In the genomic region with DNA sequence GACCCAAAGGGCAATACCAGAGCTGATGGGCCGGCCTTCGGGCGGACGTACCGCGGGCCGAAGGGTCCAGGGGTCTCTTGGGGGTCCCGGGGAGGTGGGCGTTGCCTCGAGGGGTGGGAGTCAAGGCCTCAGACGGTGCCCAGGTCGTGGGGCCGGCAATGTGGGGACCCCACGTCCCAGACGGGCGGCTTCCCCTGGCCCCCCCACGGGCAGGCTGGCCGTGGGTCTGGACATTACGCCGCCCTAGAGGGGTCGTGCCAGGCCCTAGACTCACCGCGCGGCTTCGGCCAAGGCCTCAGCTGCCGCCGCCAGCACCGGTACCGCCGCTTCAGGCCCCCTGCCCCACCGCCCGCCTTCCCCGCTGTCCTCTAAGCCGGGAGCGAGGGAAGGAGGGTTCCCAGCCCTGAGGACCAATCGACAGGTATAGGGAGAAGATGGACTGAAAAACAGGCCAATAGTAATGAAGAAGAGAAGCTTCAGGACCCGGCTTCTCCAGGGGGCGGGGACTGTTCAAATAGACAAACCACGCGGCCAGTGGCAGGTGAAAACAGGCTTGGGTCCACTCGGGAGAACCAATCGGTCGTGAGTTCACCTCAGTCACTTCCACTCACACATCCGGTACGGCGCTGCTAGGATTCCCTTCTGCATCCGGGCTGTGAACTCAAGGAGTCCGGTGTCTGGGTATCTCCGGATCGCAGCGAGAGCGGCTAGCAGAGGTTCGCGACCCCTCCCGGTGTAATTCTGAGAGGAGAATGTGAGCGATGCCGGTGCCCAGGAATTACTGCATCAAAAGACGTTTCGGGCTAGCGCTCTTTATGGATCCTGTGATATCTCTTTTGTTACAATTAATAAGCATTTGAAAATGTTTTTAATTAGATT, we compare ENCODE assay signal across 1 cellular context.
TF ChIP-seq lines count a peak whose summit lies in the region.

MTOR (minus strand) TSS at position 381 of the 879 bp plus-strand sequence. CDS start 3,142 bp downstream, outside the sequence.

TF ChIP-seq in K562, 482 proteins besides CTCF, POLR2A, EP300 and RAD21 (continued from another document and continues in another):
- TF ChIP-seq, protein P1, sequence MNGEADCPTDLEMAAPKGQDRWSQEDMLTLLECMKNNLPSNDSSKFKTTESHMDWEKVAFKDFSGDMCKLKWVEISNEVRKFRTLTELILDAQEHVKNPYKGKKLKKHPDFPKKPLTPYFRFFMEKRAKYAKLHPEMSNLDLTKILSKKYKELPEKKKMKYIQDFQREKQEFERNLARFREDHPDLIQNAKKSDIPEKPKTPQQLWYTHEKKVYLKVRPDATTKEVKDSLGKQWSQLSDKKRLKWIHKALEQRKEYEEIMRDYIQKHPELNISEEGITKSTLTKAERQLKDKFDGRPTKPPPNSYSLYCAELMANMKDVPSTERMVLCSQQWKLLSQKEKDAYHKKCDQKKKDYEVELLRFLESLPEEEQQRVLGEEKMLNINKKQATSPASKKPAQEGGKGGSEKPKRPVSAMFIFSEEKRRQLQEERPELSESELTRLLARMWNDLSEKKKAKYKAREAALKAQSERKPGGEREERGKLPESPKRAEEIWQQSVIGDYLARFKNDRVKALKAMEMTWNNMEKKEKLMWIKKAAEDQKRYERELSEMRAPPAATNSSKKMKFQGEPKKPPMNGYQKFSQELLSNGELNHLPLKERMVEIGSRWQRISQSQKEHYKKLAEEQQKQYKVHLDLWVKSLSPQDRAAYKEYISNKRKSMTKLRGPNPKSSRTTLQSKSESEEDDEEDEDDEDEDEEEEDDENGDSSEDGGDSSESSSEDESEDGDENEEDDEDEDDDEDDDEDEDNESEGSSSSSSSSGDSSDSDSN (IDR thresholded peaks at IDR 0.05; ENCODE audit: borderline replicate concordance in 1 of 2, low read depth in 2 of 2, low read length in 2 of 2): peak; percentile 97 to 100
- peak; percentile 89 for TF ChIP-seq SIN3B (IDR thresholded peaks at IDR 0.05; ENCODE audit: low read depth)
- TF ChIP-seq RBFOX2 (IDR thresholded peaks at IDR 0.05; ENCODE audit: low read depth, low read length): peak; percentile 90
- peak; percentile 92 for TF ChIP-seq SP2 (IDR thresholded peaks at IDR 0.05; ENCODE audit: extremely low read depth, low read depth, low read length, poor library complexity, severe bottlenecking)
- no peak; the same call in 1 of the 2 replicates for TF ChIP-seq ATF1 (CRISPR knock-in tag; IDR thresholded peaks at IDR 0.05)
- TF ChIP-seq ATF1 (tag; IDR thresholded peaks at IDR 0.05): peak; percentile 92
- no peak for TF ChIP-seq KLF10 (CRISPR knock-in tag; IDR thresholded peaks at IDR 0.05)
- peak; percentile 77 for TF ChIP-seq NR2C2 (CRISPR knock-in tag; IDR thresholded peaks at IDR 0.05)
- TF ChIP-seq NR2C2 (tag; IDR thresholded peaks at IDR 0.05): peak; percentile 98
- TF ChIP-seq ZBTB40 (IDR thresholded peaks at IDR 0.05): peak; percentile 100
- no peak for TF ChIP-seq ZBTB40 (CRISPR knock-in tag; IDR thresholded peaks at IDR 0.05)
- 0 out of 2 replicates have a peak, but pooled peaks have one; percentile 53 for TF ChIP-seq FOXP1 (CRISPR knock-in tag; IDR thresholded peaks at IDR 0.05)
- TF ChIP-seq THAP12 (CRISPR knock-in tag; IDR thresholded peaks at IDR 0.05): 0 out of 2 replicates have a peak, but pooled peaks have one; percentile 44
- 0 out of 2 replicates have a peak, but pooled peaks have one; percentile 40 for TF ChIP-seq PREB (CRISPR knock-in tag; IDR thresholded peaks at IDR 0.05)
- TF ChIP-seq NEUROD1 (IDR thresholded peaks at IDR 0.05; ENCODE audit: borderline replicate concordance, low read depth, low read length, partially characterized antibody): peak; percentile 93
- no peak for TF ChIP-seq ZNF398 (CRISPR knock-in tag; IDR thresholded peaks at IDR 0.05)
- TF ChIP-seq PRDM10 (IDR thresholded peaks at IDR 0.05; ENCODE audit: partially characterized antibody): peak; percentile 27
- peak; percentile 81 for TF ChIP-seq CXXC5 (CRISPR knock-in tag; IDR thresholded peaks at IDR 0.05)
- TF ChIP-seq SP1 (CRISPR knock-in tag; IDR thresholded peaks at IDR 0.05): peak; percentile 94
- TF ChIP-seq ZNF175 (CRISPR knock-in tag; IDR thresholded peaks at IDR 0.05; ENCODE audit: low read depth): 0 out of 2 replicates have a peak, but pooled peaks have one; percentile 31
- 0 out of 2 replicates have a peak, but pooled peaks have one; percentile 3 for TF ChIP-seq SPI1 (IDR thresholded peaks at IDR 0.05; ENCODE audit: borderline replicate concordance, low read depth, low read length)
- no peak for TF ChIP-seq ADNP (tag; IDR thresholded peaks at IDR 0.05)
- TF ChIP-seq, protein P2, sequence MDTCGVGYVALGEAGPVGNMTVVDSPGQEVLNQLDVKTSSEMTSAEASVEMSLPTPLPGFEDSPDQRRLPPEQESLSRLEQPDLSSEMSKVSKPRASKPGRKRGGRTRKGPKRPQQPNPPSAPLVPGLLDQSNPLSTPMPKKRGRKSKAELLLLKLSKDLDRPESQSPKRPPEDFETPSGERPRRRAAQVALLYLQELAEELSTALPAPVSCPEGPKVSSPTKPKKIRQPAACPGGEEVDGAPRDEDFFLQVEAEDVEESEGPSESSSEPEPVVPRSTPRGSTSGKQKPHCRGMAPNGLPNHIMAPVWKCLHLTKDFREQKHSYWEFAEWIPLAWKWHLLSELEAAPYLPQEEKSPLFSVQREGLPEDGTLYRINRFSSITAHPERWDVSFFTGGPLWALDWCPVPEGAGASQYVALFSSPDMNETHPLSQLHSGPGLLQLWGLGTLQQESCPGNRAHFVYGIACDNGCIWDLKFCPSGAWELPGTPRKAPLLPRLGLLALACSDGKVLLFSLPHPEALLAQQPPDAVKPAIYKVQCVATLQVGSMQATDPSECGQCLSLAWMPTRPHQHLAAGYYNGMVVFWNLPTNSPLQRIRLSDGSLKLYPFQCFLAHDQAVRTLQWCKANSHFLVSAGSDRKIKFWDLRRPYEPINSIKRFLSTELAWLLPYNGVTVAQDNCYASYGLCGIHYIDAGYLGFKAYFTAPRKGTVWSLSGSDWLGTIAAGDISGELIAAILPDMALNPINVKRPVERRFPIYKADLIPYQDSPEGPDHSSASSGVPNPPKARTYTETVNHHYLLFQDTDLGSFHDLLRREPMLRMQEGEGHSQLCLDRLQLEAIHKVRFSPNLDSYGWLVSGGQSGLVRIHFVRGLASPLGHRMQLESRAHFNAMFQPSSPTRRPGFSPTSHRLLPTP (IDR thresholded peaks at IDR 0.05; ENCODE audit: borderline replicate concordance, extremely low read depth, insufficient read length): peak; percentile 45
